In genomic region chr1:109208847-109209463, GRCh38 we compare ENCODE assay signal across 15 cellular contexts. TPM values are rescaled to one million over a fixed set of nuclear protein-coding genes. Genes with fewer than 3 reads are reported as not detected.
DNase-seq lines count a peak whose midpoint lies in the region; ATAC-seq, FAIRE-seq and TF ChIP-seq lines count a peak whose summit lies in the region.
"Had no signal": no experiment of that assay in that cellular context is flagged by ENCODE, and none has a peak within 500 bp of the region (broad histone marks: within the 10 kb centered on the region; RNA-seq: fewer than 3 reads in every experiment).

No MANE protein-coding gene starts in this region.

- 43% methylated on average over 8 of the region's 8 CpGs for WGBS in K562 (ENCODE audit: insufficient coverage, low coverage, missing lambda C conversion rate)
- 25 to 42% (median 35%) methylated on average over 8 of the region's 8 CpGs for WGBS in stomach, 5 donors

- no peaks in the 10 kb centered on the region for H3K27me3 Mint-ChIP-seq in activated naive CD8-positive, alpha-beta T cell treated with anti-CD3 and anti-CD28 coated beads for 36 hours
- peaks cover 2% of the 10 kb centered on the region for H3K27me3 Mint-ChIP-seq in glutamatergic neuron (ENCODE audit: unreplicated experiment)

- no TSS peak for BruUV-seq in K562 (replicated peaks; lab: Mats Ljungman, UMichigan)

- TF ChIP-seq POLR2A in K562 (conservative IDR thresholded peaks at IDR 0.05) (no peak), stomach (IDR thresholded peaks at IDR 0.05) (no peak)

- H3K27ac ChIP-seq in K562 (ENCODE audit: extremely low read depth, low read depth, low read length): no peak overlapping the region
- H3K27ac ChIP-seq in foreskin keratinocyte: peak overlapping the region; percentile 10
- H3K27ac ChIP-seq in stomach: no peak overlapping the region
- H3K27ac ChIP-seq: parathyroid adenoma, SJSA1 had no signal

- no peak overlapping the region for H3K27ac Mint-ChIP-seq in activated naive CD8-positive, alpha-beta T cell treated with anti-CD3 and anti-CD28 coated beads for 36 hours
- H3K27ac Mint-ChIP-seq in glutamatergic neuron (ENCODE audit: unreplicated experiment): no peak overlapping the region
- H3K27ac Mint-ChIP-seq: activated CD4-positive, alpha-beta memory T cell treated with anti-CD3 and anti-CD28 coated beads, Interleukin-2, amount 10 ng/mL, durations not matched to agents 7 days and 5 days; activated T-helper 2 cell treated with anti-CD3 and anti-CD28 coated beads, Interferon-gamma antibody, Interleukin-2, Interleukin-4, amounts not matched to agents 10 μg/mL and 5 μg/mL and 100 μg/mL, durations not matched to agents 14 hours and 24 hours and 36 hours had no signal

- DNase-seq in LHCN-M2 (ENCODE audit: low read depth) (peak; percentile 30), K562 (ENCODE audit: extremely low read depth in 1 of 4, low spot score in 3 of 4) (no peak), foreskin keratinocyte (peak in 1 of 2 donors; percentile 62), stomach (no peak), NCI-H345 treated with DMSO at 0.1 percent for 48 hours (lab: John Stamatoyannopoulos, UW; ENCODE audit: unreplicated experiment) (no peak), glutamatergic neuron (no peak)
- DNase-seq in activated naive CD8-positive, alpha-beta T cell treated with anti-CD3 and anti-CD28 coated beads for 36 hours: no peak
- DNase-seq: activated CD4-positive, alpha-beta memory T cell treated with anti-CD3 and anti-CD28 coated beads, Interleukin-2, amount 10 ng/mL, durations not matched to agents 7 days and 5 days; aorta; effector memory CD4-positive, alpha-beta T cell; NK-92 treated with Interleukin-12 subunit alpha and Interleukin-12 subunit beta, amount 100 ng/mL, for 24 hours had no signal

- no peaks in the 10 kb centered on the region for H3K36me3 Mint-ChIP-seq in activated naive CD8-positive, alpha-beta T cell treated with anti-CD3 and anti-CD28 coated beads for 36 hours
- H3K36me3 Mint-ChIP-seq in glutamatergic neuron (ENCODE audit: unreplicated experiment): no peaks in the 10 kb centered on the region

- H3K79me2 ChIP-seq in K562 (ENCODE audit: control insufficient read depth, insufficient read depth, low read length): peaks cover 5% of the 10 kb centered on the region
- H3K79me2 ChIP-seq: parathyroid adenoma had no signal

- H3K9me3 ChIP-seq in K562 (replicated peaks; ENCODE audit: control insufficient read depth, insufficient read depth, low read depth, low read length) (no peaks in the 10 kb centered on the region), stomach (no peaks in the 10 kb centered on the region)
- H3K9me3 ChIP-seq: SJSA1 had no signal

- no peak overlapping the region for H3K4me3 ChIP-seq in K562
- peak overlapping the region in 3 of 4 donors; percentile 3 to 20 (median 7) for H3K4me3 ChIP-seq in stomach
- H3K4me3 ChIP-seq: SJSA1 had no signal

- H3K9me1 ChIP-seq in K562 (ENCODE audit: control insufficient read depth, insufficient read depth, low read length): no peaks in the 10 kb centered on the region

- H3K4me1 ChIP-seq in K562 (replicated peaks in 1 of 2; ENCODE audit: control insufficient read depth in 2 of 2, insufficient read depth in 2 of 2, low read length in 2 of 2): peaks cover 8 to 15% of the 10 kb centered on the region in 2 experiments
- H3K4me1 ChIP-seq in foreskin keratinocyte: peaks cover 27% of the 10 kb centered on the region
- H3K4me1 ChIP-seq in stomach: peaks cover 3 to 20% (median 12%) of the 10 kb centered on the region in 4 donors
- H3K4me1 ChIP-seq: parathyroid adenoma had no signal

- H4K20me1 ChIP-seq in K562 (replicated peaks; ENCODE audit: control insufficient read depth, insufficient read depth, low read length): no peaks in the 10 kb centered on the region

- TF ChIP-seq RAD21 in K562 (CRISPR knock-in tag; conservative IDR thresholded peaks at IDR 0.05 in 1 of 2, IDR thresholded peaks at IDR 0.05 in 1 of 2): no peak

- peaks cover 2% of the 10 kb centered on the region for H3K4me1 Mint-ChIP-seq in activated naive CD8-positive, alpha-beta T cell treated with anti-CD3 and anti-CD28 coated beads for 36 hours
- no peaks in the 10 kb centered on the region for H3K4me1 Mint-ChIP-seq in glutamatergic neuron (ENCODE audit: low read depth, unreplicated experiment)

- no peaks in the 10 kb centered on the region for H3K9me3 Mint-ChIP-seq in activated naive CD8-positive, alpha-beta T cell treated with anti-CD3 and anti-CD28 coated beads for 36 hours
- peaks cover 3% of the 10 kb centered on the region for H3K9me3 Mint-ChIP-seq in glutamatergic neuron (ENCODE audit: unreplicated experiment)
- H3K9me3 Mint-ChIP-seq: activated CD4-positive, alpha-beta memory T cell treated with anti-CD3 and anti-CD28 coated beads, Interleukin-2, amount 10 ng/mL, durations not matched to agents 7 days and 5 days; activated T-helper 2 cell treated with anti-CD3 and anti-CD28 coated beads, Interferon-gamma antibody, Interleukin-2, Interleukin-4, amounts not matched to agents 10 μg/mL and 5 μg/mL and 100 μg/mL, durations not matched to agents 14 hours and 24 hours and 36 hours had no signal

- FAIRE-seq in K562 (lab: Jason Lieb, UNC): no peak
- FAIRE-seq: islet of Langerhans had no signal

- H2AFZ ChIP-seq in K562 (ENCODE audit: low read depth, low read length): peak overlapping the region; percentile 82
- H2AFZ ChIP-seq: parathyroid adenoma had no signal

- TF ChIP-seq CTCF in K562 (IDR thresholded peaks at IDR 0.05 in 2 of 3, conservative IDR thresholded peaks at IDR 0.05 in 1 of 3; ENCODE audit: insufficient read depth in 2 of 3, low read depth in 1 of 3, low read length in 3 of 3) (no peak), foreskin keratinocyte (conservative IDR thresholded peaks at IDR 0.05) (no peak), stomach (IDR thresholded peaks at IDR 0.05) (no peak), glutamatergic neuron (IDR thresholded peaks at IDR 0.05; ENCODE audit: partially characterized antibody, unreplicated experiment) (no peak)

- no peaks in the 10 kb centered on the region for H3K36me3 ChIP-seq in K562 (ENCODE audit: control insufficient read depth, insufficient read depth, low read length)
- H3K36me3 ChIP-seq in stomach: peaks cover 0 to 14% (median 10%) of the 10 kb centered on the region in 4 donors

- in situ Hi-C loops in K562 (cut with MboI): no loop called here

- intact Hi-C loops in K562 (cut with micrococcal nuclease) (no loop called here), stomach (cut with DNase I; ENCODE audit: low total_unique reads) (no loop called here)

- peak overlapping the region; percentile 45; the same call in 1 of the 2 replicates for H3K4me2 ChIP-seq in K562 (ENCODE audit: insufficient read depth, low read length)

- no peak overlapping the region for H3K4me3 Mint-ChIP-seq in activated naive CD8-positive, alpha-beta T cell treated with anti-CD3 and anti-CD28 coated beads for 36 hours
- H3K4me3 Mint-ChIP-seq in glutamatergic neuron (ENCODE audit: unreplicated experiment): no peak overlapping the region
- H3K4me3 Mint-ChIP-seq: activated CD4-positive, alpha-beta memory T cell treated with anti-CD3 and anti-CD28 coated beads, Interleukin-2, amount 10 ng/mL, durations not matched to agents 7 days and 5 days had no signal

- TF ChIP-seq EP300 in K562 (IDR thresholded peaks at IDR 0.05; ENCODE audit: low read length): no peak
- TF ChIP-seq EP300 in stomach (IDR thresholded peaks at IDR 0.05): no peak

- H3K9ac ChIP-seq in K562 (ENCODE audit: insufficient read depth in 1 of 2, low read depth in 2 of 2, low read length in 2 of 2): peak overlapping the region in 1 of 2 experiments; percentile 47; a peak in 1 of 4 replicates
- H3K9ac ChIP-seq: parathyroid adenoma had no signal

- H3K27me3 ChIP-seq in K562 (ENCODE audit: control insufficient read depth in 2 of 2, insufficient read depth in 2 of 2, low read length in 2 of 2) (no peaks in the 10 kb centered on the region), foreskin keratinocyte (no peaks in the 10 kb centered on the region), stomach (no peaks in the 10 kb centered on the region)
- H3K27me3 ChIP-seq: SJSA1 had no signal

- no peak for ATAC-seq in K562
- peak; percentile 63 for ATAC-seq in foreskin keratinocyte

- POLR2A ChIA-PET in K562 (lab: Yijun Ruan, JAX): interaction anchor here (1.1 to 2.4 kb wide), 3 partner anchors 10 to 18 kb away, joined by 3 to 10 read pairs (median 4); no protein-coding TSS in a partner anchor

- CTCF ChIA-PET in K562 (lab: Yijun Ruan, JAX; ENCODE audit: low intra/inter-chr PET ratio): no interaction called here

RNA-seq across cellular contexts. Expression of gene SARS1, which starts 4.8 kb away (rescaled TPM):
- total RNA-seq in LHCN-M2 (2014; rRNA removed): 134 and 149 TPM in 2 replicates
- polyA plus RNA-seq in LHCN-M2 (2012): 165 TPM
- 340 and 395 TPM in 2 replicates for total RNA-seq in K562 (2011; cell fraction: chromatin; rRNA removed; ENCODE audit: low replicate concordance)
- total RNA-seq in K562 (2011; cell fraction: nucleolus; rRNA removed): 195 and 209 TPM in 2 replicates
- 265 and 293 TPM in 2 replicates for total RNA-seq in K562 (2011; cell fraction: nucleoplasm; rRNA removed)
- 254 and 257 TPM in 2 replicates for total RNA-seq in K562 (2014; rRNA removed)
- total RNA-seq in K562 (2014; rRNA removed; fragmentation: Illumina TruSeq; extraction: Trizol): 273 and 284 TPM in 2 replicates
- 211 and 221 TPM in 2 replicates for total RNA-seq in K562 (2015; rRNA removed; fragmentation: Illumina TruSeq; extraction: Trizol)
- total RNA-seq in K562 (2021): 232 and 246 TPM in 2 replicates
- 221 and 230 TPM in 2 replicates for polyA plus RNA-seq in K562 (2011; rRNA removed)
- polyA plus RNA-seq in K562 (2011; cell fraction: cytosol; rRNA removed): 149 and 217 TPM in 2 replicates
- polyA plus RNA-seq in K562 (2011; cell fraction: nucleus; rRNA removed): 232 and 336 TPM in 2 replicates
- polyA plus RNA-seq in K562 (2012): 195 and 518 TPM in 2 replicates
- polyA plus RNA-seq in K562 (2014; fragmentation: Illumina TruSeq; extraction: Trizol): 293 and 317 TPM in 2 replicates
- 100 to 1,000 TPM; 336 to 623 TPM for polyA plus RNA-seq in K562 (2014; fragmentation: Nextera tagmentation; extraction: Ambion mirVana)
- polyA plus RNA-seq in K562 (2014; rRNA removed): 235 and 240 TPM in 2 replicates
- 227 and 242 TPM in 2 replicates for polyA minus RNA-seq in K562 (2011; rRNA and poly(A)+ RNA removed)
- 87.5 and 101 TPM in 2 replicates for polyA minus RNA-seq in K562 (2011; cell fraction: cytosol; rRNA and poly(A)+ RNA removed)
- polyA minus RNA-seq in K562 (2011; cell fraction: nucleus; rRNA and poly(A)+ RNA removed): 92.1 and 168 TPM in 2 replicates
- total RNA-seq in foreskin keratinocyte: 225 and 279 TPM in 2 replicates
- 189 and 238 TPM in 2 replicates for polyA plus RNA-seq in foreskin keratinocyte
- total RNA-seq in stomach: 100 to 1,000 TPM in 4 of 5 donors, 10 to 100 TPM in 1; 80.8 to 127 (median 117) TPM
- 100 to 1,000 TPM in 2 of 3 donors, 10 to 100 TPM in 1; 95.6 to 232 (median 100) TPM for polyA plus RNA-seq in stomach
- 100 to 1,000 TPM; 217 to 226 TPM for total RNA-seq in activated naive CD8-positive, alpha-beta T cell treated with anti-CD3 and anti-CD28 coated beads for 36 hours
- 555 TPM for total RNA-seq in glutamatergic neuron (ENCODE audit: unreplicated experiment)

RNA-seq across cellular contexts. Expression of gene CELSR2, which starts 40.4 kb away (rescaled TPM):
- total RNA-seq in LHCN-M2 (2014; rRNA removed) (0.06 and 0.17 TPM in 2 replicates), K562 (2014; rRNA removed) (4.1 and 5.9 TPM in 2 replicates), K562 (2014; rRNA removed; fragmentation: Illumina TruSeq; extraction: Trizol) (2.7 and 3.0 TPM in 2 replicates), K562 (2015; rRNA removed; fragmentation: Illumina TruSeq; extraction: Trizol) (4.2 and 5.0 TPM in 2 replicates), K562 (2021) (19.1 and 21.9 TPM in 2 replicates), foreskin keratinocyte (14.1 and 16.0 TPM in 2 replicates), stomach (10 to 100 TPM in 1 of 5 donors, 1 to 10 TPM in 4; 3.5 to 18.7 (median 7.2) TPM), glutamatergic neuron (ENCODE audit: unreplicated experiment) (181 TPM)
- 0.36 TPM for polyA plus RNA-seq in LHCN-M2 (2012)
- total RNA-seq in K562 (2011; cell fraction: chromatin; rRNA removed; ENCODE audit: low replicate concordance): 44.8 and 129 TPM in 2 replicates
- 69.9 and 80.7 TPM in 2 replicates for total RNA-seq in K562 (2011; cell fraction: nucleolus; rRNA removed)
- 57.7 and 69.2 TPM in 2 replicates for total RNA-seq in K562 (2011; cell fraction: nucleoplasm; rRNA removed)
- polyA plus RNA-seq in K562 (2011; rRNA removed) (7.2 and 8.2 TPM in 2 replicates), K562 (2014; fragmentation: Illumina TruSeq; extraction: Trizol) (14.1 and 15.3 TPM in 2 replicates), K562 (2014; fragmentation: Nextera tagmentation; extraction: Ambion mirVana) (under 1 TPM; 0.31 to 0.86 TPM), K562 (2014; rRNA removed) (9.0 and 10.2 TPM in 2 replicates), foreskin keratinocyte (7.9 and 8.1 TPM in 2 replicates), stomach (1 to 10 TPM in 2 of 3 donors, under 1 TPM in 1; 0.76 to 8.7 (median 1.5) TPM)
- 8.3 and 12.6 TPM in 2 replicates for polyA plus RNA-seq in K562 (2011; cell fraction: cytosol; rRNA removed)
- 38.5 and 63.5 TPM in 2 replicates for polyA plus RNA-seq in K562 (2011; cell fraction: nucleus; rRNA removed)
- polyA plus RNA-seq in K562 (2012): 15.6 and 17.8 TPM in 2 replicates
- polyA minus RNA-seq in K562 (2011; rRNA and poly(A)+ RNA removed): 14.3 and 24.2 TPM in 2 replicates
- polyA minus RNA-seq in K562 (2011; cell fraction: cytosol; rRNA and poly(A)+ RNA removed): 23.8 and 25.3 TPM in 2 replicates
- polyA minus RNA-seq in K562 (2011; cell fraction: nucleus; rRNA and poly(A)+ RNA removed): 31.9 and 33.1 TPM in 2 replicates
- total RNA-seq in activated naive CD8-positive, alpha-beta T cell treated with anti-CD3 and anti-CD28 coated beads for 36 hours: 1 to 10 TPM; 2.6 TPM
